ENCODE assay signal across 8 cellular contexts in the genomic region with DNA sequence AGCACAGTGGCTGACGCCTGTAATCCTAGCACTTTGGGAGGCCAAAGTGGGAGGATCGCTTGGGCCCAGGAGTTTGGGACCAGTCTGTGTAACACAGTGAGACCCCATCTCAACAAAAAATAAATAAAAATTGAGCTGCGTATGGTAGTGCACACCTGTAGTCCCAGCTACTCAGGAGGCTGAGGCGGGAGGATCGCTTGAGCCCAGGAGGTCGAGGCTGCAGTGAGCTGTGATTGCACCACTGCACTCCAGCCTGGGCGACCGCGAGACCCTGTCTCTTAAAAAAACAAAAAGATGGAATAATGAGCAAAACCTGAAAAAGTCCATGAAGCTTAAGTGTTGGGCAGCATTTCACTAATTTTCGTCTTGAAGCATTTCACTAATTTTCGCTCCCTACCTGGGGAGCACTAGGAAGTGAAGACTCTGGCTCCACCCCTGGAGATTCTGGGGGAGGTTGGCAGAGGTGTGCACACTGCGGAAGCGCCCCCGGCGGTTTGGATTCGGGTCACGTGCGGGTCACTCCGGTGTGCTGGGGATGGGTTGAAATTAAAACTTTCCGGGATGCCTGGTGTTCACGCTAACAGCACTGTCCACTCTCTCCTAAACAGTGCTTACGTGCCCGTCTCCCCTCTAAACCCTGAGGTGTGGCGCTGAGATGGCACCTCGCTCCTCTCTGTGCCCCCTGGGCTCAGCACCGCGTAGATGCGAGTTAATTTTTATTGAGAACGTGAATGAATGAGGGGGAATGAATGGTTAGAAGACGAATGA. TPM values are rescaled to one million over a fixed set of nuclear protein-coding genes. Genes with fewer than 3 reads are reported as not detected.
DNase-seq lines count a peak whose midpoint lies in the region; ATAC-seq, FAIRE-seq and TF ChIP-seq lines count a peak whose summit lies in the region.

No MANE protein-coding gene starts in this region.

- no peaks in the 10 kb centered on the region for H3K9me3 ChIP-seq in adipocyte (ENCODE audit: control insufficient read depth, low read length)
- no peaks in the 10 kb centered on the region for H3K9me3 ChIP-seq in keratinocyte (ENCODE audit: control insufficient read depth, low read depth, low read length)
- H3K9me3 ChIP-seq in suprapubic skin, result no peaks in the 10 kb centered on the region

- DNase-seq in GM10266 (ENCODE audit: extremely low spot score) (peak; percentile 31), adipocyte (ENCODE audit: low read depth) (no peak), keratinocyte (ENCODE audit: low read depth, low spot score) (no peak), suprapubic skin (ENCODE audit: low spot score in 2 of 2) (no peak), GM03348 (ENCODE audit: low spot score) (no peak), T1000 (lab: John Stamatoyannopoulos, UW) (no peak)

- FAIRE-seq in keratinocyte (lab: Jason Lieb, UNC), result no peak

- no peak for TF ChIP-seq EP300 in suprapubic skin (IDR thresholded peaks at IDR 0.05)

- dilution Hi-C loops in keratinocyte (cut with MboI; ENCODE audit: extremely low pct_ligation_motif_present, low sequenced_read_pairs), result no loop called here

- H3K4me2 ChIP-seq in KMS-11, result peak overlapping the region; percentile 84
- peak overlapping the region; percentile 100 for H3K4me2 ChIP-seq in keratinocyte (ENCODE audit: control insufficient read depth, extremely low read depth, insufficient read depth, low read depth, low read length)

- peak overlapping the region; percentile 15; the same call in 1 of the 2 replicates for H3K27ac ChIP-seq in KMS-11
- H3K27ac ChIP-seq in keratinocyte (ENCODE audit: control insufficient read depth, insufficient read depth, low read length), result peak overlapping the region; percentile 77
- peak overlapping the region; percentile 19 for H3K27ac ChIP-seq in suprapubic skin

- TF ChIP-seq POLR2A in suprapubic skin (IDR thresholded peaks at IDR 0.05), result no peak

- H3K4me1 ChIP-seq in KMS-11 (ENCODE audit: low read depth, poor library complexity, severe bottlenecking), result peaks cover 7% of the 10 kb centered on the region
- H3K4me1 ChIP-seq in adipocyte (ENCODE audit: control insufficient read depth, insufficient read depth, low read length), result peaks cover 15% of the 10 kb centered on the region
- peaks cover 14% of the 10 kb centered on the region for H3K4me1 ChIP-seq in keratinocyte (ENCODE audit: control insufficient read depth, extremely low read depth, insufficient read depth, low read length)
- H3K4me1 ChIP-seq in suprapubic skin, result peaks cover 25% of the 10 kb centered on the region

- H3K27me3 ChIP-seq in KMS-11 (ENCODE audit: insufficient read depth, low read depth), result no peaks in the 10 kb centered on the region
- no peaks in the 10 kb centered on the region for H3K27me3 ChIP-seq in adipocyte (replicated peaks; ENCODE audit: control insufficient read depth, insufficient read depth, low read length)
- H3K27me3 ChIP-seq in keratinocyte (ENCODE audit: control insufficient read depth, extremely low read depth, insufficient read depth, low read length), result no peaks in the 10 kb centered on the region
- H3K27me3 ChIP-seq in suprapubic skin, result no peaks in the 10 kb centered on the region

- peak; percentile 14 for ATAC-seq in GM21515 (IDR thresholded peaks at IDR 0.05; ENCODE audit: unreplicated experiment)

- H3K79me2 ChIP-seq in KMS-11 (ENCODE audit: insufficient read depth, low read depth) (peaks cover 8% of the 10 kb centered on the region; the same call in 1 of the 2 replicates), keratinocyte (ENCODE audit: control insufficient read depth, insufficient read depth, low read length) (peaks cover 32% of the 10 kb centered on the region)

- H2AFZ ChIP-seq in KMS-11 (ENCODE audit: low read depth), result peak overlapping the region; percentile 97
- peak overlapping the region; percentile 98 for H2AFZ ChIP-seq in keratinocyte (ENCODE audit: control insufficient read depth, low read length)

- WGBS in suprapubic skin, result 31% methylated on average over 26 of the region's 30 CpGs

- no peak for TF ChIP-seq CTCF in GM10266 (IDR thresholded peaks at IDR 0.05; ENCODE audit: control insufficient read depth, insufficient read depth, low read depth, missing control alignments)
- TF ChIP-seq CTCF in KMS-11 (conservative IDR thresholded peaks at IDR 0.05; ENCODE audit: low read depth, low read length), result no peak
- TF ChIP-seq CTCF in keratinocyte (optimal IDR thresholded peaks at IDR 0.05 in 1 of 3, IDR thresholded peaks at IDR 0.05 in 1 of 3, conservative IDR thresholded peaks at IDR 0.05 in 1 of 3; ENCODE audit: extremely low read depth in 1 of 3, insufficient read depth in 2 of 3, low read length in 3 of 3), result no peak
- TF ChIP-seq CTCF in suprapubic skin (IDR thresholded peaks at IDR 0.05), result no peak

- H3K4me3 ChIP-seq in KMS-11 (IDR thresholded peaks at IDR 0.05; ENCODE audit: insufficient read depth, low read depth, low read length), result no peak overlapping the region
- peak overlapping the region; percentile 90 for H3K4me3 ChIP-seq in adipocyte (ENCODE audit: low read length)
- peak overlapping the region; percentile 80 to 89 (median 85) for H3K4me3 ChIP-seq in keratinocyte (ENCODE audit: control insufficient read depth in 2 of 3, extremely low read depth in 1 of 3, insufficient read depth in 2 of 3, low read depth in 1 of 3, low read length in 3 of 3)
- peak overlapping the region; percentile 82 for H3K4me3 ChIP-seq in suprapubic skin

- H3K36me3 ChIP-seq in KMS-11 (ENCODE audit: insufficient read depth), result no peaks in the 10 kb centered on the region
- no peaks in the 10 kb centered on the region for H3K36me3 ChIP-seq in adipocyte (ENCODE audit: control insufficient read depth, insufficient read depth, low read length, severe bottlenecking)
- no peaks in the 10 kb centered on the region for H3K36me3 ChIP-seq in keratinocyte (ENCODE audit: control insufficient read depth in 2 of 2, extremely low read depth in 1 of 2, insufficient read depth in 2 of 2, low read length in 2 of 2)
- no peaks in the 10 kb centered on the region for H3K36me3 ChIP-seq in suprapubic skin

- H4K20me1 ChIP-seq in KMS-11 (ENCODE audit: insufficient read depth) (no peaks in the 10 kb centered on the region), keratinocyte (ENCODE audit: control insufficient read depth, extremely low read depth, insufficient read depth, low read length) (no peaks in the 10 kb centered on the region)

- H3K9ac ChIP-seq in KMS-11 (no peak overlapping the region; the same call in 1 of the 2 replicates), adipocyte (ENCODE audit: low read length) (no peak overlapping the region), keratinocyte (ENCODE audit: control insufficient read depth, extremely low read depth, insufficient read depth, low read length) (peak overlapping the region; percentile 78)

- H3K9me1 ChIP-seq in keratinocyte (ENCODE audit: control insufficient read depth, extremely low read depth, insufficient read depth, low read length), result no peaks in the 10 kb centered on the region

RNA-seq across cellular contexts. Expression of a gene that starts 0.9 kb away (rescaled TPM):
- 8.9 to 23.2 TPM (median 13.5 TPM) in 3 replicates for polyA plus RNA-seq in keratinocyte
- 2.7 TPM for polyA plus RNA-seq in keratinocyte (2011; ENCODE audit: low read depth)
- 10.0 and 10.2 TPM in 2 replicates for polyA plus RNA-seq in keratinocyte (2011; cell fraction: cytosol; rRNA removed)
- 46.9 and 48.5 TPM in 2 replicates for polyA plus RNA-seq in keratinocyte (2011; cell fraction: nucleus; rRNA removed)
- polyA plus RNA-seq in keratinocyte (2012; ENCODE audit: low replicate concordance), result 4.1 and 13.0 TPM in 2 replicates
- polyA minus RNA-seq in keratinocyte, result 6.8 to 14.7 TPM (median 10.9 TPM) in 3 replicates
- 3.5 TPM for polyA minus RNA-seq in keratinocyte (2011; cell fraction: cytosol; rRNA and poly(A)+ RNA removed)
- polyA minus RNA-seq in keratinocyte (2011; cell fraction: nucleus; rRNA and poly(A)+ RNA removed), result 7.3 and 13.0 TPM in 2 replicates
- 10 to 100 TPM in 1 of 4 donors, 1 to 10 TPM in 3; 5.4 to 19.2 (median 8.2) TPM for total RNA-seq in suprapubic skin

RNA-seq across cellular contexts. Expression of a gene that starts 20.9 kb away (rescaled TPM):
- polyA plus RNA-seq in keratinocyte, result 0.35 to 0.62 TPM (median 0.46 TPM) in 3 replicates
- polyA plus RNA-seq in keratinocyte (2011; ENCODE audit: low read depth), result 0.15 TPM
- polyA plus RNA-seq in keratinocyte (2011; cell fraction: cytosol; rRNA removed), result 0.22 and 0.44 TPM in 2 replicates
- 0.28 and 0.40 TPM in 2 replicates for polyA plus RNA-seq in keratinocyte (2011; cell fraction: nucleus; rRNA removed)
- polyA plus RNA-seq in keratinocyte (2012; ENCODE audit: low replicate concordance), result 0.07 and 0.47 TPM in 2 replicates
- polyA minus RNA-seq in keratinocyte, result 0.13 to 0.95 TPM (median 0.38 TPM) in 3 replicates
- polyA minus RNA-seq in keratinocyte (2011; cell fraction: cytosol; rRNA and poly(A)+ RNA removed), result 0.96 TPM
- polyA minus RNA-seq in keratinocyte (2011; cell fraction: nucleus; rRNA and poly(A)+ RNA removed), result not detected in 2 replicates
- under 1 TPM in 2 of 4 donors, not detected in 2; 0.21 to 0.34 TPM for total RNA-seq in suprapubic skin

RNA-seq across cellular contexts. Expression of a gene that starts 36.5 kb away (rescaled TPM):
- polyA plus RNA-seq in keratinocyte, result 159 to 308 TPM (median 242 TPM) in 3 replicates
- 8.0 TPM for polyA plus RNA-seq in keratinocyte (2011; ENCODE audit: low read depth)
- polyA plus RNA-seq in keratinocyte (2011; cell fraction: cytosol; rRNA removed), result 179 and 361 TPM in 2 replicates
- 107 and 138 TPM in 2 replicates for polyA plus RNA-seq in keratinocyte (2011; cell fraction: nucleus; rRNA removed)
- 346 and 458 TPM in 2 replicates for polyA plus RNA-seq in keratinocyte (2012; ENCODE audit: low replicate concordance)
- 107 to 438 TPM (median 174 TPM) in 3 replicates for polyA minus RNA-seq in keratinocyte
- polyA minus RNA-seq in keratinocyte (2011; cell fraction: cytosol; rRNA and poly(A)+ RNA removed), result 393 TPM
- polyA minus RNA-seq in keratinocyte (2011; cell fraction: nucleus; rRNA and poly(A)+ RNA removed), result 52.0 and 55.9 TPM in 2 replicates
- 100 to 1,000 TPM; 352 to 718 (median 708) TPM for total RNA-seq in suprapubic skin

RNA-seq across cellular contexts. Expression of a gene that starts 48.3 kb away (rescaled TPM):
- polyA plus RNA-seq in keratinocyte, result 106 to 201 TPM (median 143 TPM) in 3 replicates
- polyA plus RNA-seq in keratinocyte (2011; ENCODE audit: low read depth), result 178 TPM
- 114 and 129 TPM in 2 replicates for polyA plus RNA-seq in keratinocyte (2011; cell fraction: cytosol; rRNA removed)
- 136 and 159 TPM in 2 replicates for polyA plus RNA-seq in keratinocyte (2011; cell fraction: nucleus; rRNA removed)
- polyA plus RNA-seq in keratinocyte (2012; ENCODE audit: low replicate concordance), result 96.8 and 122 TPM in 2 replicates
- polyA minus RNA-seq in keratinocyte, result 110 to 150 TPM (median 136 TPM) in 3 replicates
- 176 TPM for polyA minus RNA-seq in keratinocyte (2011; cell fraction: cytosol; rRNA and poly(A)+ RNA removed)
- 37.9 and 48.4 TPM in 2 replicates for polyA minus RNA-seq in keratinocyte (2011; cell fraction: nucleus; rRNA and poly(A)+ RNA removed)
- total RNA-seq in suprapubic skin, result 100 to 1,000 TPM in 1 of 4 donors, 10 to 100 TPM in 3; 78.4 to 117 (median 93.5) TPM

Comparison
In these comparisons a context has a peak if more than half of its experiments do, and no peak if none do; other contexts are left out.
1. H3K27ac ChIP-seq: peak in every context shown above with its lines; median percentile 77 in keratinocyte; 19 in suprapubic skin; 15 in KMS-11.